In the genomic region with DNA sequence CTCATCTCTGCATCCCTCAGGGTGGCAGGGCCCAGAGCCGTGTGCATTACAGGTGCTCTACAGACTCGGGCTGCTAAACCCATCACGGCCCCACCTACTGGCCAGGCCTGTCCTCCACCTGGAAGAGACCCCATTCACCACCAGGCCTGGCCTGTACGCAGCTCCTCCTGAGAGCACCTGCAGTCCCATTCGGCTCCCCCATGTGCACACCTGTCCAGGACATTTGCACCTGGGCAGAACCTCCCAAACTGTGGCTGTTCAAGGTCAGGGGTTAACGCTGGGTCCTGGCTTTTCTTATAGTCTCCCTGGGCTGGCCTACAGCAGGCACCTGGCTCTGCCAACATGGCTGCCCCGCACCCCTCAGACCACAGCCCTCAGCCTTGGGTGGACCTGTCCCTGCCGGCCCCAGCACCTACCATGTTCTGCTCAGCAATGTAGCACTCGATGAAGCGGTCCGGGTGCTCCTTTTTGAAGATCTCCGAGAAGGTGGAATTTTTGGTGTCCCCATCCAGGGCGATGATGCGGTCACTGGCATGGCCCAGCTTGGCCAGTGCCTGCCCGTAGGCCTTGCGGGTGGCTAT, we compare ENCODE assay signal across 18 cellular contexts. TPM values are rescaled to one million over a fixed set of nuclear protein-coding genes. Genes with fewer than 3 reads are reported as not detected.
DNase-seq lines count a peak whose midpoint lies in the region; ATAC-seq and TF ChIP-seq lines count a peak whose summit lies in the region.
"Had no signal": no experiment of that assay in that cellular context is flagged by ENCODE, and none has a peak within 500 bp of the region (broad histone marks: within the 10 kb centered on the region; RNA-seq: fewer than 3 reads in every experiment).

No MANE protein-coding gene starts in this region.

- intact Hi-C loops in HCT116 (cut with micrococcal nuclease), result no loop called here

- CTCF ChIA-PET in SK-N-SH (lab: Yijun Ruan, JAX), result interaction anchor here (1.0 kb wide), 1 partner anchor 116 kb away, joined by 4 read pairs; no protein-coding TSS in a partner anchor
- CTCF ChIA-PET in HCT116 (lab: Charles Lee), result no interaction called here
- CTCF ChIA-PET in WTC11 (lab: Charles Lee), result interaction anchor here (0.6 to 3.0 kb wide), 9 partner anchors 8 to 130 kb away, joined by 3 to 8 read pairs (median 4); no protein-coding TSS in a partner anchor

- H3K9ac ChIP-seq in SK-N-SH (no peak overlapping the region), HCT116 (ENCODE audit: low read length) (no peak overlapping the region), neuronal stem cell (ENCODE audit: low read depth, low read length, poor library complexity) (peak overlapping the region; percentile 10)

- TF ChIP-seq POLR2A in HCT116 (IDR thresholded peaks at IDR 0.05; ENCODE audit: borderline replicate concordance, extremely low read depth, insufficient read depth, insufficient read length), result no peak

- no peaks in the 10 kb centered on the region for H3K27me3 Mint-ChIP-seq in WTC11 (ENCODE audit: low read depth)
- H3K27me3 Mint-ChIP-seq: activated B cell treated with CpG ODN at 0.5 μM for 24 hours; activated CD8-positive, alpha-beta memory T cell treated with anti-CD3 and anti-CD28 coated beads, Interleukin-2, amount 10 ng/mL, durations not matched to agents 7 days and 5 days; activated naive CD4-positive, alpha-beta T cell treated with anti-CD3 and anti-CD28 coated beads, Interleukin-2, amount 50 U/mL, for 24 hours; naive thymus-derived CD8-positive, alpha-beta T cell had no signal

- H3K4ac ChIP-seq in neuronal stem cell (ENCODE audit: low read length), result no peak overlapping the region

- H3K4me1 Mint-ChIP-seq in WTC11, result no peaks in the 10 kb centered on the region
- H3K4me1 Mint-ChIP-seq: activated B cell treated with CpG ODN at 0.5 μM for 24 hours; activated naive CD4-positive, alpha-beta T cell treated with anti-CD3 and anti-CD28 coated beads, Interleukin-2, amount 50 U/mL, for 24 hours had no signal

- no peaks in the 10 kb centered on the region for H3K9me3 Mint-ChIP-seq in WTC11
- H3K9me3 Mint-ChIP-seq: activated B cell treated with CpG ODN at 0.5 μM for 24 hours; activated naive CD4-positive, alpha-beta T cell treated with anti-CD3 and anti-CD28 coated beads, Interleukin-2, amount 50 U/mL, for 24 hours; naive thymus-derived CD8-positive, alpha-beta T cell had no signal

- H3K4me1 ChIP-seq in SK-N-SH (ENCODE audit: control insufficient read depth in 1 of 2, insufficient read depth in 2 of 2, low read depth in 1 of 2, low read length in 1 of 2) (no peaks in the 10 kb centered on the region), HCT116 (ENCODE audit: control insufficient read depth in 1 of 2, insufficient read depth in 2 of 2, low read length in 2 of 2) (no peaks in the 10 kb centered on the region), neuronal stem cell (ENCODE audit: control insufficient read depth in 2 of 2, insufficient read depth in 1 of 2, low read depth in 1 of 2, low read length in 2 of 2) (no peaks in the 10 kb centered on the region)
- H3K4me1 ChIP-seq: breast epithelium had no signal

- BruUV-seq in HCT116 (replicated peaks; lab: Mats Ljungman, UMichigan), result no TSS peak

- H3K79me2 ChIP-seq in SK-N-SH (ENCODE audit: insufficient read depth), result peaks cover 19% of the 10 kb centered on the region
- peaks cover 28% of the 10 kb centered on the region for H3K79me2 ChIP-seq in HCT116 (ENCODE audit: insufficient read depth, low read length)

- H4K20me1 ChIP-seq in SK-N-SH (ENCODE audit: insufficient read depth), result no peaks in the 10 kb centered on the region
- no peaks in the 10 kb centered on the region for H4K20me1 ChIP-seq in HCT116 (ENCODE audit: insufficient read depth)

- DNase-seq in SK-N-SH (peak; percentile 16), HCT116 (ENCODE audit: low read depth, low spot score) (no peak), WTC11 (ENCODE audit: low spot score) (peak; percentile 59), neuronal stem cell (ENCODE audit: low spot score) (no peak), NCI-H1048 (lab: John Stamatoyannopoulos, UW) (no peak)
- DNase-seq in activated CD4-positive, CD25-positive, alpha-beta regulatory T cell treated with anti-CD3 and anti-CD28 coated beads, Interleukin-2, amount 50 U/mL, for 72 hours, result no peak
- DNase-seq: activated B cell treated with CpG ODN at 0.5 μM for 24 hours; activated CD8-positive, alpha-beta memory T cell treated with anti-CD3 and anti-CD28 coated beads, Interleukin-2, amount 10 ng/mL, durations not matched to agents 7 days and 5 days; effector CD4-positive, alpha-beta T cell; naive thymus-derived CD8-positive, alpha-beta T cell; NCI-H1436; NCI-H446; SW 1271 had no signal

- H2AFZ ChIP-seq in SK-N-SH (ENCODE audit: low read depth) (no peak overlapping the region), HCT116 (ENCODE audit: low read depth, low read length, poor library complexity, severe bottlenecking) (no peak overlapping the region), neuronal stem cell (ENCODE audit: low read length) (no peak overlapping the region)

- H3K23ac ChIP-seq in neuronal stem cell (ENCODE audit: low read depth, low read length, poor library complexity), result no peak overlapping the region

- H3K14ac ChIP-seq in neuronal stem cell (ENCODE audit: low read length), result no peak overlapping the region

- H4K91ac ChIP-seq in neuronal stem cell (ENCODE audit: low read depth, low read length, poor library complexity), result no peak overlapping the region

- H3K36me3 Mint-ChIP-seq in WTC11, result peaks cover 94% of the 10 kb centered on the region

- POLR2A ChIA-PET in SK-N-SH (lab: Yijun Ruan, JAX), result interaction anchor here (0.6 kb wide), 1 partner anchor 41 kb away, joined by 3 read pairs; no protein-coding TSS in a partner anchor
- POLR2A ChIA-PET in HCT116 (lab: Charles Lee), result no interaction called here
- POLR2A ChIA-PET in WTC11 (lab: Charles Lee), result no interaction called here

- TF ChIP-seq CTCF in SK-N-SH (IDR thresholded peaks at IDR 0.05), result peak; percentile 13; the same call in 1 of the 2 replicates
- peak in 2 of 3 experiments; percentile 36 to 42; a peak in 3 of 6 replicates for TF ChIP-seq CTCF in HCT116 (IDR thresholded peaks at IDR 0.05 in 2 of 3, conservative IDR thresholded peaks at IDR 0.05 in 1 of 3; ENCODE audit: borderline replicate concordance in 1 of 3, insufficient read depth in 1 of 3, low read depth in 2 of 3, low read length in 2 of 3)
- TF ChIP-seq CTCF in WTC11 (IDR thresholded peaks at IDR 0.05), result no peak

- 91% methylated on average over 14 of the region's 16 CpGs for WGBS in SK-N-SH (ENCODE audit: low lambda C conversion rate)
- WGBS in neuronal stem cell (ENCODE audit: extremely low coverage in 2 of 2, insufficient read length in 2 of 2, insufficient replicate concordance in 1 of 2), 2 donors, result no CpG with 5 or more reads among the region's 16 CpGs

- H2BK12ac ChIP-seq in neuronal stem cell (ENCODE audit: low read length), result no peak overlapping the region

- H4K8ac ChIP-seq in neuronal stem cell (ENCODE audit: low read depth, low read length), result no peak overlapping the region

- no peaks in the 10 kb centered on the region for H3K27me3 ChIP-seq in SK-N-SH (ENCODE audit: insufficient read depth)
- no peaks in the 10 kb centered on the region for H3K27me3 ChIP-seq in HCT116 (ENCODE audit: insufficient read depth, low read length)
- no peaks in the 10 kb centered on the region for H3K27me3 ChIP-seq in neuronal stem cell (ENCODE audit: control insufficient read depth in 3 of 3, insufficient read depth in 3 of 3, low read depth in 1 of 3, low read length in 3 of 3)
- H3K27me3 ChIP-seq: breast epithelium had no signal

- H3K27ac ChIP-seq in SK-N-SH (ENCODE audit: low read depth in 2 of 2, low read length in 1 of 2) (no peak overlapping the region; a peak in 1 of 4 replicates), HCT116 (ENCODE audit: low read depth, low read length) (no peak overlapping the region; the same call in 1 of the 2 replicates), neuronal stem cell (replicated peaks; ENCODE audit: low read length) (no peak overlapping the region)
- H3K27ac ChIP-seq: breast epithelium had no signal

- ATAC-seq in SK-N-SH treated with all-trans-retinoic acid at 6 μM for 48 hours, result no peak
- ATAC-seq in HCT116, result peak; percentile 56
- peak; percentile 72 for ATAC-seq in WTC11
- ATAC-seq in HG02759 (IDR thresholded peaks at IDR 0.05; ENCODE audit: unreplicated experiment), result no peak
- ATAC-seq: activated CD8-positive, alpha-beta memory T cell treated with anti-CD3 and anti-CD28 coated beads, Interleukin-2, amount 10 ng/mL, durations not matched to agents 7 days and 5 days; naive thymus-derived CD8-positive, alpha-beta T cell had no signal

- H2AK5ac ChIP-seq in neuronal stem cell (ENCODE audit: low read depth, low read length), result no peak overlapping the region

- H3K9me3 ChIP-seq in SK-N-SH (no peaks in the 10 kb centered on the region), HCT116 (ENCODE audit: control insufficient read depth in 1 of 2, insufficient read depth in 1 of 2, low read depth in 1 of 2, low read length in 2 of 2) (no peaks in the 10 kb centered on the region), neuronal stem cell (replicated peaks in 1 of 2; ENCODE audit: control insufficient read depth in 2 of 2, insufficient read depth in 1 of 2, low read depth in 1 of 2, low read length in 2 of 2) (peaks cover 0 to 1% of the 10 kb centered on the region in 2 donors)
- H3K9me3 ChIP-seq: breast epithelium had no signal

- H3K4me3 Mint-ChIP-seq in WTC11, result no peak overlapping the region
- H3K4me3 Mint-ChIP-seq: activated B cell treated with CpG ODN at 0.5 μM for 24 hours; activated CD8-positive, alpha-beta memory T cell treated with anti-CD3 and anti-CD28 coated beads, Interleukin-2, amount 10 ng/mL, durations not matched to agents 7 days and 5 days; activated naive CD4-positive, alpha-beta T cell treated with anti-CD3 and anti-CD28 coated beads, Interleukin-2, amount 50 U/mL, for 24 hours; naive thymus-derived CD8-positive, alpha-beta T cell had no signal

- H2BK15ac ChIP-seq in neuronal stem cell (ENCODE audit: low read length), result no peak overlapping the region

- H3K9me2 ChIP-seq in SK-N-SH, result no peaks in the 10 kb centered on the region
- no peaks in the 10 kb centered on the region for H3K9me2 ChIP-seq in HCT116 (ENCODE audit: insufficient read depth)

- H2BK120ac ChIP-seq in neuronal stem cell (ENCODE audit: low read depth, low read length), result no peak overlapping the region

- RAD21 ChIA-PET in HCT116 (lab: Charles Lee; ENCODE audit: low non-redundant PET in 1 of 2, low total read pairs in 2 of 2, uncharacterized antibody in 2 of 2, unreplicated experiment in 2 of 2), result no interaction called here

- H3K36me3 ChIP-seq in SK-N-SH (replicated peaks in 1 of 2; ENCODE audit: control insufficient read depth in 1 of 2, insufficient read depth in 2 of 2, low read length in 1 of 2) (peaks cover 59 to 98% of the 10 kb centered on the region in 2 experiments), HCT116 (ENCODE audit: control insufficient read depth in 1 of 2, insufficient read depth in 2 of 2, low read length in 2 of 2) (peaks cover 54 to 98% of the 10 kb centered on the region in 2 experiments; a peak in 3 of 4 replicates), neuronal stem cell (replicated peaks in 1 of 2; ENCODE audit: control insufficient read depth in 2 of 2, insufficient read depth in 2 of 2, low read length in 2 of 2) (peaks cover 92 to 99% of the 10 kb centered on the region in 2 donors)

- no peak for TF ChIP-seq RAD21 in SK-N-SH (IDR thresholded peaks at IDR 0.05; ENCODE audit: low read length)
- TF ChIP-seq RAD21 in HCT116 (IDR thresholded peaks at IDR 0.05; ENCODE audit: low read depth), result no peak

- peaks cover 6% of the 10 kb centered on the region for H3K79me1 ChIP-seq in neuronal stem cell (ENCODE audit: low read depth, low read length)

- H3F3A ChIP-seq in SK-N-SH (replicated peaks; ENCODE audit: insufficient read depth), result no peaks in the 10 kb centered on the region

- no peak overlapping the region for H2BK5ac ChIP-seq in neuronal stem cell (ENCODE audit: low read length)

- H3K4me3 ChIP-seq in SK-N-SH (ENCODE audit: low read depth in 2 of 2, low read length in 1 of 2) (no peak overlapping the region), HCT116 (replicated peaks in 1 of 2; ENCODE audit: low read depth in 1 of 2, low read length in 2 of 2) (no peak overlapping the region), neuronal stem cell (ENCODE audit: low read length in 2 of 2) (peak overlapping the region in 1 of 2 donors; percentile 27)
- H3K4me3 ChIP-seq: breast epithelium, lung had no signal

- TF ChIP-seq EP300 in SK-N-SH (IDR thresholded peaks at IDR 0.05; ENCODE audit: borderline replicate concordance in 1 of 2, low read depth in 1 of 2, low read length in 1 of 2), result no peak

- no peak overlapping the region for H3K4me2 ChIP-seq in SK-N-SH
- no peak overlapping the region for H3K4me2 ChIP-seq in HCT116 (ENCODE audit: low read length)
- no peak overlapping the region for H3K4me2 ChIP-seq in neuronal stem cell (ENCODE audit: insufficient read depth, low read length, poor library complexity, severe bottlenecking)

- H3K27ac Mint-ChIP-seq in WTC11, result peak overlapping the region; percentile 68
- H3K27ac Mint-ChIP-seq: activated B cell treated with CpG ODN at 0.5 μM for 24 hours; activated CD8-positive, alpha-beta memory T cell treated with anti-CD3 and anti-CD28 coated beads, Interleukin-2, amount 10 ng/mL, durations not matched to agents 7 days and 5 days; activated naive CD4-positive, alpha-beta T cell treated with anti-CD3 and anti-CD28 coated beads, Interleukin-2, amount 50 U/mL, for 24 hours had no signal

- H3K18ac ChIP-seq in neuronal stem cell (ENCODE audit: low read length), result no peak overlapping the region

RNA-seq across cellular contexts. Expression of a gene that starts 25.7 kb away (rescaled TPM):
- polyA plus RNA-seq in SK-N-SH (2012; rRNA removed), result 119 and 144 TPM in 2 replicates
- polyA plus RNA-seq in SK-N-SH (2012; cell fraction: cytosol; rRNA removed), result 70.5 and 99.2 TPM in 2 replicates
- polyA plus RNA-seq in SK-N-SH (2012; cell fraction: nucleus; rRNA removed), result 178 and 225 TPM in 2 replicates
- total RNA-seq in HCT116 (2021; ENCODE audit: unreplicated experiment) (634 TPM), WTC11 (2021) (1,040 to 1,222 TPM (median 1,204 TPM) in 3 replicates)
- polyA plus RNA-seq in HCT116 (2012), result 697 and 731 TPM in 2 replicates
- polyA plus RNA-seq in neuronal stem cell (2013, experiment 1 of 2), result 423 TPM
- polyA plus RNA-seq in neuronal stem cell (2013, experiment 2 of 2), result 428 TPM

Comparison
In these comparisons a context has a peak if more than half of its experiments do, and no peak if none do; other contexts are left out.
1. DNase-seq: peak in SK-N-SH (single experiment) and WTC11 (single experiment); none in HCT116 (single experiment), neuronal stem cell (single experiment), activated CD4-positive, CD25-positive, alpha-beta regulatory T cell treated with anti-CD3 and anti-CD28 coated beads, Interleukin-2, amount 50 U/mL, for 72 hours (single experiment) and NCI-H1048 (single experiment).
2. ATAC-seq: peak in HCT116 (single experiment) and WTC11 (single experiment); none in SK-N-SH treated with all-trans-retinoic acid at 6 μM for 48 hours (single experiment) and HG02759 (single experiment).